1 cellular context compared by ENCODE assay signal in genomic region chr12:117408161-117408791, GRCh38.
TF ChIP-seq lines count a peak whose summit lies in the region.

No MANE protein-coding gene starts in this region.

TF ChIP-seq in H1, 55 proteins besides CTCF, POLR2A, EP300 and RAD21 (continued from another document):
- TF ChIP-seq CHD7 (IDR thresholded peaks at IDR 0.05; ENCODE audit: insufficient replicate concordance, low read length) (no peak), RFX5 (IDR thresholded peaks at IDR 0.05; ENCODE audit: borderline replicate concordance, low read depth, low read length) (no peak), CEBPB (IDR thresholded peaks at IDR 0.05; ENCODE audit: low read depth, low read length) (no peak), TAF1 (IDR thresholded peaks at IDR 0.05; ENCODE audit: low read depth, low read length) (0 out of 2 replicates have a peak, but pooled peaks have one; percentile 25)
